17 cellular contexts compared by ENCODE assay signal in the genomic region with DNA sequence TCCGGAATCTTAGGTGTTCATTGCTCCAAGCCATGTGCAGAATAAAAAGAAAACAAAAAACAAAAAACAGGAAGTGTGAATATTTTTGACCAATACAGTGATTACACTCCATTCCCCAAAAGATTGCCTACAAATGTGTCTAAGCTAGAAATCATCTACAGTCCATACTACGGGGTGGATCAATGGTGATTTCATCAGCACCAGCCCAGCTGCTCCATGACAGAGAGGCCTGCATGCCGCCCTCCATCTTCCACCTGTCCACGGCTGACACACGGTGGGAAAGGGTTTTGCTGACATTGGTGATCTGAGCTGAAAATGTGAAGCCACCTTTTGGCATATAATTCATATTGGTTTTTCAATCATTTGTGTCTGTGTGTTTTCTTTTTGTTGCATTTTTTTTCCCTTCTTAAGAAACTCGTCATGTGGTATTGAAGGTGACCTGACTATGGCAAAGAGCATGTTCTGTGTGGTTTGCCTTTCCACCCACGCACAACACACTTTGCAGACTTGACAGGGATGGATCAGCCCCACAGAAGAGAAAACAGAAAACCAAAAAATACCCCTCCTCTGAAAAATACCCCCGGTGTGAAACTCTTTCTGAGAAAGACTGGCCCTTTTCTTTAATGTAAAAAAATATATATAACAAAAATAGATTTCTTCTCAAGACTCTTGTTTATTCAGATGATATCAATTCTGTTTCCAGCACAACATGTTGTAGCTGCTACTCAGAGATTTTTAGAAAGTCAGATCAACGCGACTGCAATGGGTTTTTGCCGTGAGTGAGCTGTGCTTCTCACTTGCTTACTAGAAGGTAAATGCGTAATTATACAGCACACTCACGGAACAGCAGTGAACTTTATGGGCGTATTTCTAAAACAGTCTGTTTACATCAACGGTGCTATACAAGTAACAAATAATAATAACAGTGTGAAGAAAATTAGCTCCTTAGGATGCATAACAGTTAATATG.
DNase-seq lines count a peak whose midpoint lies in the region; ATAC-seq and TF ChIP-seq lines count a peak whose summit lies in the region.
"Had no signal": no experiment of that assay in that cellular context is flagged by ENCODE, and none has a peak within 500 bp of the region (broad histone marks: within the 10 kb centered on the region; RNA-seq: fewer than 3 reads in every experiment).

No MANE protein-coding gene starts in this region.

- H3K27ac Mint-ChIP-seq in CD4-positive, alpha-beta memory T cell: peak overlapping the region; percentile 85 to 95 (median 93)
- peak overlapping the region; percentile 88 for H3K27ac Mint-ChIP-seq in activated naive CD4-positive, alpha-beta T cell treated with anti-CD3 and anti-CD28 coated beads for 36 hours

- H3K4me3 ChIP-seq in CD4-positive, alpha-beta memory T cell (ENCODE audit: low read length in 2 of 2): no peak overlapping the region
- H3K4me3 ChIP-seq in heart right ventricle: no peak overlapping the region
- H3K4me3 ChIP-seq: ascending aorta, gastroesophageal sphincter, uterus had no signal

- no peaks in the 10 kb centered on the region for H3K9me3 Mint-ChIP-seq in CD4-positive, alpha-beta memory T cell
- H3K9me3 Mint-ChIP-seq in activated naive CD4-positive, alpha-beta T cell treated with anti-CD3 and anti-CD28 coated beads for 36 hours: no peaks in the 10 kb centered on the region

- peak; percentile 54 to 72 (median 59) for DNase-seq in CD4-positive, alpha-beta memory T cell
- DNase-seq in activated CD4-positive, alpha-beta T cell treated with anti-CD3 and anti-CD28 coated beads for 48 hours: peak; percentile 80
- DNase-seq in activated naive CD4-positive, alpha-beta T cell treated with anti-CD3 and anti-CD28 coated beads for 36 hours: peak; percentile 75
- peak; percentile 78 for DNase-seq in stimulated activated CD4-positive, alpha-beta T cell treated with anti-CD3 and anti-CD28 coated beads, Interleukin-15, amount 100 ng/mL, for 24 hours
- no peak for DNase-seq in heart right ventricle
- DNase-seq: DMS53; effector CD4-positive, alpha-beta T cell; IMR-90; kidney; NCI-H1105 treated with DMSO at 0.1 percent for 48 hours; NCI-H69; uterus had no signal

- no peaks in the 10 kb centered on the region for H3K27me3 ChIP-seq in CD4-positive, alpha-beta memory T cell (ENCODE audit: insufficient read depth, low read length)
- peaks cover 0 to 7% (median 0%) of the 10 kb centered on the region in 7 donors for H3K27me3 ChIP-seq in heart right ventricle
- H3K27me3 ChIP-seq: ascending aorta, uterus had no signal

- H3K27me3 Mint-ChIP-seq in CD4-positive, alpha-beta memory T cell: no peaks in the 10 kb centered on the region
- H3K27me3 Mint-ChIP-seq in activated naive CD4-positive, alpha-beta T cell treated with anti-CD3 and anti-CD28 coated beads for 36 hours (ENCODE audit: low read depth): no peaks in the 10 kb centered on the region

- peaks cover 44 to 66% (median 57%) of the 10 kb centered on the region in 4 donors for H3K4me1 Mint-ChIP-seq in CD4-positive, alpha-beta memory T cell
- H3K4me1 Mint-ChIP-seq in activated naive CD4-positive, alpha-beta T cell treated with anti-CD3 and anti-CD28 coated beads for 36 hours (ENCODE audit: low read depth): peaks cover 65% of the 10 kb centered on the region

- WGBS in heart right ventricle, 2 donors: 92 to 93% methylated on average over 15 of the region's 15 CpGs

- CTCF ChIA-PET in CD4-positive, alpha-beta memory T cell (lab: Charles Lee; ENCODE audit: partially characterized antibody): interaction anchor here (0.8 to 2.2 kb wide), 5 partner anchors 8 to 23 kb away, joined by 3 to 8 read pairs (median 4); no protein-coding TSS in a partner anchor
- CTCF ChIA-PET in activated naive CD4-positive, alpha-beta T cell treated with anti-CD3 and anti-CD28 coated beads for 36 hours (lab: Charles Lee): interaction anchor here (0.7 to 1.8 kb wide), 5 partner anchors 8 to 221 kb away, joined by 3 to 10 read pairs (median 3); no protein-coding TSS in a partner anchor

- no peaks in the 10 kb centered on the region for H3K9me3 ChIP-seq in CD4-positive, alpha-beta memory T cell (ENCODE audit: control insufficient read depth in 1 of 2, low read length in 2 of 2)
- no peaks in the 10 kb centered on the region for H3K9me3 ChIP-seq in heart right ventricle
- H3K9me3 ChIP-seq: ascending aorta, gastroesophageal sphincter, uterus had no signal

- TF ChIP-seq CTCF in heart right ventricle (IDR thresholded peaks at IDR 0.05): no peak

- H3K36me3 ChIP-seq in CD4-positive, alpha-beta memory T cell (ENCODE audit: insufficient read depth, low read length): no peaks in the 10 kb centered on the region
- H3K36me3 ChIP-seq in heart right ventricle: no peaks in the 10 kb centered on the region
- H3K36me3 ChIP-seq: ascending aorta, gastroesophageal sphincter, uterus had no signal

- H3K4me3 Mint-ChIP-seq in CD4-positive, alpha-beta memory T cell: peak overlapping the region in 7 of 8 donors; percentile 60 to 83 (median 67)
- peak overlapping the region; percentile 41 for H3K4me3 Mint-ChIP-seq in activated naive CD4-positive, alpha-beta T cell treated with anti-CD3 and anti-CD28 coated beads for 36 hours

- no peak for ATAC-seq in GM18868 (IDR thresholded peaks at IDR 0.05; ENCODE audit: unreplicated experiment)
- ATAC-seq in HG02884 (IDR thresholded peaks at IDR 0.05; ENCODE audit: unreplicated experiment): no peak
- ATAC-seq in GM19324 (IDR thresholded peaks at IDR 0.05; ENCODE audit: low FRiP score, unreplicated experiment): no peak
- ATAC-seq in heart right ventricle: no peak
- ATAC-seq: gastroesophageal sphincter had no signal

- peaks cover 60% of the 10 kb centered on the region for H3K4me1 ChIP-seq in CD4-positive, alpha-beta memory T cell (ENCODE audit: insufficient read depth, low read length)
- H3K4me1 ChIP-seq in heart right ventricle: no peaks in the 10 kb centered on the region
- H3K4me1 ChIP-seq: ascending aorta, gastroesophageal sphincter, uterus had no signal

- POLR2A ChIA-PET in CD4-positive, alpha-beta memory T cell (lab: Charles Lee; ENCODE audit: partially characterized antibody): interaction anchor here (0.9 to 3.3 kb wide), 7 partner anchors 12 to 1234 kb away, joined by 3 to 14 read pairs (median 7); partner anchors contain the start of gene ID2

- peak overlapping the region; percentile 16 for H3K27ac ChIP-seq in CD4-positive, alpha-beta memory T cell (ENCODE audit: low read depth, low read length)
- H3K27ac ChIP-seq in heart right ventricle: peak overlapping the region in 1 of 10 donors; percentile 48
- H3K27ac ChIP-seq: ascending aorta, gastroesophageal sphincter, uterus had no signal

- no peaks in the 10 kb centered on the region for H3K36me3 Mint-ChIP-seq in CD4-positive, alpha-beta memory T cell
- H3K36me3 Mint-ChIP-seq in activated naive CD4-positive, alpha-beta T cell treated with anti-CD3 and anti-CD28 coated beads for 36 hours (ENCODE audit: low read depth): peaks cover 2% of the 10 kb centered on the region

- intact Hi-C loops in CD4-positive, alpha-beta memory T cell (cut with micrococcal nuclease): loop anchor here (2.0 kb wide), 1 partner anchor 20 kb away; no protein-coding TSS in a partner anchor
- intact Hi-C loops in activated naive CD4-positive, alpha-beta T cell treated with anti-CD3 and anti-CD28 coated beads for 36 hours (cut with micrococcal nuclease): loop anchor here (1.0 to 5.0 kb wide), 5 partner anchors 13 to 538 kb away; no protein-coding TSS in a partner anchor
- intact Hi-C loops in heart right ventricle (cut with DNase I): no loop called here

Comparison
In these comparisons a context has a peak if more than half of its experiments do, and no peak if none do; other contexts are left out.
1. DNase-seq: peak in CD4-positive, alpha-beta memory T cell (5 of 5), activated CD4-positive, alpha-beta T cell treated with anti-CD3 and anti-CD28 coated beads for 48 hours (single experiment), activated naive CD4-positive, alpha-beta T cell treated with anti-CD3 and anti-CD28 coated beads for 36 hours (single experiment) and stimulated activated CD4-positive, alpha-beta T cell treated with anti-CD3 and anti-CD28 coated beads, Interleukin-15, amount 100 ng/mL, for 24 hours (single experiment); none in heart right ventricle (0 of 2).
2. intact Hi-C loops: an anchor here in CD4-positive, alpha-beta memory T cell (2.0 kb wide) and activated naive CD4-positive, alpha-beta T cell treated with anti-CD3 and anti-CD28 coated beads for 36 hours (1.0 to 5.0 kb wide); none called in heart right ventricle.